16 cellular contexts compared by ENCODE assay signal in the genomic region with DNA sequence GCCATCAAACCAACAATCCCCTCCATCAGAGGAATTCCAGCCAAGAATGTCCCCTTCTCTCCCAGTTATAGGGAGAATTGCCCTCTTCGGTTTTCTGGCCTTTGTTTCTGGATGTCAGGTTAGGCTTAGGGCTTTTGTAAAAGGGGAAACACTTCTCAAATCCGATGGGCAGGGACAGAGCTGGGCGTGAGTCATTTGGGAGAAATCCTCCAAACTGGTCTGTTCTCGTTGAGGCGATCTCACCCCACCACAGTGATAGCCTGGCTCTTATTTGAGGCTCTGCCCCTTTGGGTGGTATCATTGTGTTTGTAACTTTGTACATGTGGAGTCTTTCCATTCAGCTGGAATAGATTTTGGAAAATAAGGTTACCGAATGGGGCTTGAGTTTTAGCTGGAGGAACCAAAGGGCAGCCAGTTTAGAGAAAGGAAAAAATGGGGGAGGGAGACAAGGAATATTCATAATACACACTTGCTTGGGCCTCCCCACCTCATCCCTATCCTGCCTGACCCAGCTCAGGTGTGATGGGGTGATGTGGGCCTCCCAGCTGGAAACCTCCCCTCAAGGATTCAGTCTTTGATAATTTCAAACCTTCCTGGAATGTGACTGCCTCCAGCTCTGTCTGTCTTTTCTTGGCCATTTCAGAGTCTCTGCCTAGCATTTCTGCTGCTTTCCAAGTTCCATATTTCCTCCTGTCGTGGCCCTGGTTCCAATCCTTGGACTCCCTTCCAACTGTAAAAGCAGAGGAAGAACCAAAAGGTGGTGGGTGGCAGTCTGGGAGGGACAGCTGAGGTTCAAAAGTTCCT. TPM values are rescaled to one million over a fixed set of nuclear protein-coding genes. Genes with fewer than 3 reads are reported as not detected.
"Had no signal": no experiment of that assay in that cellular context is flagged by ENCODE, and none has a peak within 500 bp of the region (broad histone marks: within the 10 kb centered on the region; RNA-seq: fewer than 3 reads in every experiment).

No MANE protein-coding gene starts in this region.

- H3K4me3 ChIP-seq: lower lobe of right lung, stomach, testis had no signal

- DNase-seq: activated CD4-positive, alpha-beta T cell treated with anti-CD3 and anti-CD28 coated beads, Interleukin-2, amount 50 U/mL, for 1 hour; activated CD4-positive, CD25-positive, alpha-beta regulatory T cell; activated naive CD4-positive, alpha-beta T cell; activated naive CD8-positive, alpha-beta T cell treated with anti-CD3 and anti-CD28 coated beads, Interleukin-2, amount 50 U/mL, for 24 hours; activated T-cell treated with anti-CD3 and anti-CD28 coated beads for 4 hours; aorta; effector memory CD8-positive, alpha-beta T cell; hypothalamus; left cardiac atrium; lower lobe of right lung; midbrain; stimulated activated CD4-positive, alpha-beta T cell treated with anti-CD3 and anti-CD28 coated beads, Interleukin-1b, Interleukin-23, amount 100 ng/mL, for 48 hours; stomach; testis had no signal

- H3K4me1 ChIP-seq: lower lobe of right lung, parathyroid adenoma, testis had no signal

- H2AFZ ChIP-seq: parathyroid adenoma had no signal

- H3K79me2 ChIP-seq: parathyroid adenoma had no signal

- H3K9ac ChIP-seq: parathyroid adenoma had no signal

- H3K36me3 ChIP-seq: lower lobe of right lung, stomach had no signal

- ATAC-seq: activated naive CD8-positive, alpha-beta T cell treated with anti-CD3 and anti-CD28 coated beads, Interleukin-2, amount 50 U/mL, for 24 hours; effector memory CD8-positive, alpha-beta T cell; left cardiac atrium; lower lobe of right lung had no signal

- H3K27me3 ChIP-seq: testis had no signal

- H3K9me3 ChIP-seq: lower lobe of right lung, stomach, testis had no signal

- H3K27ac ChIP-seq: lower lobe of right lung, parathyroid adenoma, stomach, testis had no signal

RNA-seq across cellular contexts. Expression of a gene that starts 7.5 kb away (rescaled TPM):
- total RNA-seq: cerebellum had no signal

RNA-seq across cellular contexts. Expression of a gene that starts 28.3 kb away (rescaled TPM):
- total RNA-seq: cerebellum, left cardiac atrium, lower lobe of right lung, stomach had no signal
- polyA plus RNA-seq: aorta had no signal

RNA-seq across cellular contexts. Expression of a gene that starts 32.9 kb away (rescaled TPM):
- total RNA-seq: cerebellum had no signal

RNA-seq across cellular contexts. Expression of a gene that starts 52.4 kb away (rescaled TPM):
- total RNA-seq: cerebellum, left cardiac atrium, lower lobe of right lung, stomach had no signal
